ENCODE assay signal across 10 cellular contexts in genomic region chr19:1169921-1170885, GRCh38. TPM values are rescaled to one million over a fixed set of nuclear protein-coding genes. Genes with fewer than 3 reads are reported as not detected.
A peak's percentile ranks its signal among the peaks of the same experiment; 100 is the strongest.
DNase-seq lines count a peak whose midpoint lies in the region; ATAC-seq, FAIRE-seq and TF ChIP-seq lines count a peak whose summit lies in the region.
"Had no signal": no experiment of that assay in that cellular context is flagged by ENCODE, and none has a peak within 500 bp of the region (broad histone marks: within the 10 kb centered on the region; RNA-seq: fewer than 3 reads in every experiment).

No MANE protein-coding gene starts in this region.

- ATAC-seq in GM19397 (IDR thresholded peaks at IDR 0.05; ENCODE audit: unreplicated experiment) (no peak), GM21390 (IDR thresholded peaks at IDR 0.05; ENCODE audit: unreplicated experiment) (no peak)
- ATAC-seq: heart right ventricle had no signal

- FAIRE-seq in GM12891 (lab: Jason Lieb, UNC), result peak; percentile 85

- H3K4me3 ChIP-seq in fibroblast of villous mesenchyme (ENCODE audit: low read depth, low read length), result peak overlapping the region; percentile 21
- H3K4me3 ChIP-seq in skeletal muscle cell (ENCODE audit: low read depth, low read length), result no peak overlapping the region
- H3K4me3 ChIP-seq: SJSA1 had no signal

- no peak for TF ChIP-seq CTCF in fibroblast of villous mesenchyme (IDR thresholded peaks at IDR 0.05; ENCODE audit: insufficient read depth, low read depth, low read length)

- no peak for DNase-seq in GM12891 (ENCODE audit: insufficient read length, low spot score)
- peak; percentile 93 for DNase-seq in T1000 (lab: John Stamatoyannopoulos, UW)
- DNase-seq in fibroblast of villous mesenchyme (ENCODE audit: low read depth), result peak; percentile 95
- DNase-seq in skeletal muscle cell (ENCODE audit: low read depth), result peak; percentile 20
- no peak for DNase-seq in NCI-H748 treated with DMSO at 0.1 percent for 48 hours (lab: John Stamatoyannopoulos, UW)
- DNase-seq in stimulated activated CD8-positive, alpha-beta memory T cell treated with anti-CD3 and anti-CD28 coated beads, Interleukin-4, amount 100 ng/mL, for 48 hours, result no peak
- DNase-seq: heart right ventricle had no signal

- TF ChIP-seq POLR2A in GM12891 (IDR thresholded peaks at IDR 0.05; ENCODE audit: low read depth, low read length), result no peak

TF ChIP-seq in GM12891, 5 proteins besides CTCF, POLR2A, EP300 and RAD21:
- TF ChIP-seq POU2F2 (IDR thresholded peaks at IDR 0.05; ENCODE audit: low read depth, low read length) (no peak), TAF1 (IDR thresholded peaks at IDR 0.05; ENCODE audit: low read depth, low read length) (no peak), SPI1 (IDR thresholded peaks at IDR 0.05; ENCODE audit: low read depth, low read length) (no peak), PAX5 (IDR thresholded peaks at IDR 0.05; ENCODE audit: insufficient read depth, low read length, severe bottlenecking) (no peak), POLR2AphosphoS5 (IDR thresholded peaks at IDR 0.05; ENCODE audit: low read depth, low read length) (no peak)

RNA-seq across cellular contexts. Expression of gene SBNO2, which starts 3.9 kb away (rescaled TPM):
- 9.2 TPM for polyA plus RNA-seq in GM12891 (2012; ENCODE audit: low read depth, missing spikeins)
- total RNA-seq in fibroblast of villous mesenchyme, result 69.5 and 69.9 TPM in 2 replicates

RNA-seq across cellular contexts. Expression of gene STK11, which starts 35.4 kb away (rescaled TPM):
- 27.4 TPM for polyA plus RNA-seq in GM12891 (2012; ENCODE audit: low read depth, missing spikeins)
- total RNA-seq in fibroblast of villous mesenchyme, result 90.8 and 94.1 TPM in 2 replicates

Comparison
In these comparisons a context has a peak if more than half of its experiments do, and no peak if none do; other contexts are left out.
1. DNase-seq: peak in T1000 (single experiment), fibroblast of villous mesenchyme (single experiment) and skeletal muscle cell (single experiment); none in GM12891 (single experiment), NCI-H748 treated with DMSO at 0.1 percent for 48 hours (single experiment) and stimulated activated CD8-positive, alpha-beta memory T cell treated with anti-CD3 and anti-CD28 coated beads, Interleukin-4, amount 100 ng/mL, for 48 hours (single experiment).